ENCODE assay signal across 17 cellular contexts in the genomic region with DNA sequence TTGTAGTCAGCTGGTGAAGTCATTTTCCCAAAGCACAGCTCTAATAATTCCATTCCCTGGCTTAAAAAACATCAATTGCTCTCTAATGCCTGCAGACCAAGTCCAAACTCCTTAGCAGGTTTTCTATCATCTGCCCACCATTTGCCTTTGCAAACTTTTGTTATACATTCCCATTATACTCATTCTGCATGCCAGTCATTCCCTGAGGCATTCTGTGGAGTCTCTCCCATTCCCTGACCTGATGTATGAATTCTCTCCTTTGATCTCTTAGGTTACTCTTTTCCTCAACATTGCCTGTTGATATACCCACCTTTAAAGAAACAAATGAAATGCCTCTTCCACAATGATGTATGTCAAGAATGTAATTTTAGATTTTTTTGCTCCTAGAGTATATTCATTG.
"Had no signal": no experiment of that assay in that cellular context is flagged by ENCODE, and none has a peak within 500 bp of the region (broad histone marks: within the 10 kb centered on the region; RNA-seq: fewer than 3 reads in every experiment).

No MANE protein-coding gene starts in this region.

- H3K9me3 Mint-ChIP-seq: neural crest cell had no signal

- H3K4me1 ChIP-seq: foreskin keratinocyte, right atrium auricular region, sigmoid colon had no signal

- H3K27ac ChIP-seq: foreskin keratinocyte, ovary, right atrium auricular region, sigmoid colon, skin epidermis had no signal

- H3K27me3 ChIP-seq: foreskin keratinocyte, ovary, right atrium auricular region, sigmoid colon had no signal

- ATAC-seq: foreskin keratinocyte, left lobe of liver, mucosa of descending colon, natural killer cell had no signal

- H3K4me1 Mint-ChIP-seq: natural killer cell, neural crest cell had no signal

- H3K4me3 Mint-ChIP-seq: dendritic cell treated with granulocyte-macrophage colony-stimulating factor and Interleukin-4, amounts not matched to agents 40 ng/mL and 50 ng/mL, for 4 days; natural killer cell; neural crest cell had no signal

- DNase-seq: erythroblast; foreskin keratinocyte; islet precursor cell; mammary epithelial cell; mucosa of descending colon; natural killer cell; ovary; sigmoid colon; stimulated activated CD4-positive, alpha-beta T cell treated with anti-CD3 and anti-CD28 coated beads, Interleukin-2, amount 100 ng/mL, for 24 hours; stimulated activated naive CD4-positive, alpha-beta T cell treated with Interleukin-2 at 50 U/mL for 16 hours had no signal

- H3K27ac Mint-ChIP-seq: dendritic cell treated with granulocyte-macrophage colony-stimulating factor and Interleukin-4, amounts not matched to agents 40 ng/mL and 50 ng/mL, for 4 days; natural killer cell had no signal

- H3K27me3 Mint-ChIP-seq: dendritic cell treated with granulocyte-macrophage colony-stimulating factor and Interleukin-4, amounts not matched to agents 40 ng/mL and 50 ng/mL, for 4 days had no signal

- H3K36me3 Mint-ChIP-seq: natural killer cell had no signal

- H3K9me3 ChIP-seq: mucosa of descending colon, ovary, right atrium auricular region, sigmoid colon had no signal

- H3K36me3 ChIP-seq: ovary, right atrium auricular region, sigmoid colon had no signal

- H3K4me3 ChIP-seq: mucosa of descending colon, ovary, right atrium auricular region, sigmoid colon, skin epidermis had no signal

- FAIRE-seq: colon, endothelial cell of umbilical vein had no signal
